ENCODE assay signal across 2 cellular contexts in genomic region chr6:116072368-116072767, GRCh38.
TF ChIP-seq lines count a peak whose summit lies in the region.

No MANE protein-coding gene starts in this region.

TF ChIP-seq in K562, 482 proteins besides CTCF, POLR2A, EP300 and RAD21 (continued from another document and continues in another):
- TF ChIP-seq IRF9 (tag; IDR thresholded peaks at IDR 0.05) (0 out of 2 replicates have a peak, but pooled peaks have one; percentile 32), C11orf30 (IDR thresholded peaks at IDR 0.05; ENCODE audit: low read depth) (no peak), NR4A1 (CRISPR knock-in tag; IDR thresholded peaks at IDR 0.05) (no peak), NR4A1 (tag; IDR thresholded peaks at IDR 0.05) (no peak), CREB1 (IDR thresholded peaks at IDR 0.05) (no peak), CREB1 (CRISPR knock-in tag; IDR thresholded peaks at IDR 0.05) (no peak), ZNF507 (tag; conservative IDR thresholded peaks at IDR 0.05) (no peak), ZNF280B (CRISPR knock-in tag; IDR thresholded peaks at IDR 0.05) (no peak), KLF6 (CRISPR knock-in tag; IDR thresholded peaks at IDR 0.05; ENCODE audit: borderline replicate concordance) (0 out of 2 replicates have a peak, but pooled peaks have one; percentile 25)
- TF ChIP-seq, protein P1, sequence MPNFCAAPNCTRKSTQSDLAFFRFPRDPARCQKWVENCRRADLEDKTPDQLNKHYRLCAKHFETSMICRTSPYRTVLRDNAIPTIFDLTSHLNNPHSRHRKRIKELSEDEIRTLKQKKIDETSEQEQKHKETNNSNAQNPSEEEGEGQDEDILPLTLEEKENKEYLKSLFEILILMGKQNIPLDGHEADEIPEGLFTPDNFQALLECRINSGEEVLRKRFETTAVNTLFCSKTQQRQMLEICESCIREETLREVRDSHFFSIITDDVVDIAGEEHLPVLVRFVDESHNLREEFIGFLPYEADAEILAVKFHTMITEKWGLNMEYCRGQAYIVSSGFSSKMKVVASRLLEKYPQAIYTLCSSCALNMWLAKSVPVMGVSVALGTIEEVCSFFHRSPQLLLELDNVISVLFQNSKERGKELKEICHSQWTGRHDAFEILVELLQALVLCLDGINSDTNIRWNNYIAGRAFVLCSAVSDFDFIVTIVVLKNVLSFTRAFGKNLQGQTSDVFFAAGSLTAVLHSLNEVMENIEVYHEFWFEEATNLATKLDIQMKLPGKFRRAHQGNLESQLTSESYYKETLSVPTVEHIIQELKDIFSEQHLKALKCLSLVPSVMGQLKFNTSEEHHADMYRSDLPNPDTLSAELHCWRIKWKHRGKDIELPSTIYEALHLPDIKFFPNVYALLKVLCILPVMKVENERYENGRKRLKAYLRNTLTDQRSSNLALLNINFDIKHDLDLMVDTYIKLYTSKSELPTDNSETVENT (CRISPR knock-in tag; IDR thresholded peaks at IDR 0.05) = no peak
- TF ChIP-seq, protein P2, sequence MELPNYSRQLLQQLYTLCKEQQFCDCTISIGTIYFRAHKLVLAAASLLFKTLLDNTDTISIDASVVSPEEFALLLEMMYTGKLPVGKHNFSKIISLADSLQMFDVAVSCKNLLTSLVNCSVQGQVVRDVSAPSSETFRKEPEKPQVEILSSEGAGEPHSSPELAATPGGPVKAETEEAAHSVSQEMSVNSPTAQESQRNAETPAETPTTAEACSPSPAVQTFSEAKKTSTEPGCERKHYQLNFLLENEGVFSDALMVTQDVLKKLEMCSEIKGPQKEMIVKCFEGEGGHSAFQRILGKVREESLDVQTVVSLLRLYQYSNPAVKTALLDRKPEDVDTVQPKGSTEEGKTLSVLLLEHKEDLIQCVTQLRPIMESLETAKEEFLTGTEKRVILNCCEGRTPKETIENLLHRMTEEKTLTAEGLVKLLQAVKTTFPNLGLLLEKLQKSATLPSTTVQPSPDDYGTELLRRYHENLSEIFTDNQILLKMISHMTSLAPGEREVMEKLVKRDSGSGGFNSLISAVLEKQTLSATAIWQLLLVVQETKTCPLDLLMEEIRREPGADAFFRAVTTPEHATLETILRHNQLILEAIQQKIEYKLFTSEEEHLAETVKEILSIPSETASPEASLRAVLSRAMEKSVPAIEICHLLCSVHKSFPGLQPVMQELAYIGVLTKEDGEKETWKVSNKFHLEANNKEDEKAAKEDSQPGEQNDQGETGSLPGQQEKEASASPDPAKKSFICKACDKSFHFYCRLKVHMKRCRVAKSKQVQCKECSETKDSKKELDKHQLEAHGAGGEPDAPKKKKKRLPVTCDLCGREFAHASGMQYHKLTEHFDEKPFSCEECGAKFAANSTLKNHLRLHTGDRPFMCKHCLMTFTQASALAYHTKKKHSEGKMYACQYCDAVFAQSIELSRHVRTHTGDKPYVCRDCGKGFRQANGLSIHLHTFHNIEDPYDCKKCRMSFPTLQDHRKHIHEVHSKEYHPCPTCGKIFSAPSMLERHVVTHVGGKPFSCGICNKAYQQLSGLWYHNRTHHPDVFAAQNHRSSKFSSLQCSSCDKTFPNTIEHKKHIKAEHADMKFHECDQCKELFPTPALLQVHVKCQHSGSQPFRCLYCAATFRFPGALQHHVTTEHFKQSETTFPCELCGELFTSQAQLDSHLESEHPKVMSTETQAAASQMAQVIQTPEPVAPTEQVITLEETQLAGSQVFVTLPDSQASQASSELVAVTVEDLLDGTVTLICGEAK (IDR thresholded peaks at IDR 0.05) = no peak
- TF ChIP-seq, protein P2 (CRISPR knock-in tag; IDR thresholded peaks at IDR 0.05) = no peak

TF ChIP-seq in HepG2, 621 proteins besides CTCF, POLR2A, EP300 and RAD21 (continued from another document and continues in another):
- no peak for TF ChIP-seq ZNF142 (CRISPR knock-in tag; IDR thresholded peaks at IDR 0.05)
- TF ChIP-seq RNF2 (conservative IDR thresholded peaks at IDR 0.05; ENCODE audit: low read depth) = no peak
- no peak for TF ChIP-seq ZNF253 (CRISPR knock-in tag; IDR thresholded peaks at IDR 0.05; ENCODE audit: borderline replicate concordance)
- TF ChIP-seq BHLHE40 (IDR thresholded peaks at IDR 0.05; ENCODE audit: low read length) = peak; percentile 58; the same call in 1 of the 2 replicates
- TF ChIP-seq ZNF317 (CRISPR knock-in tag; IDR thresholded peaks at IDR 0.05) = no peak
- TF ChIP-seq ZMYM4 (CRISPR knock-in tag; IDR thresholded peaks at IDR 0.05) = peak; percentile 90
- TF ChIP-seq NFKB2 (CRISPR knock-in tag; IDR thresholded peaks at IDR 0.05; ENCODE audit: borderline replicate concordance) = no peak
- TF ChIP-seq, protein P3, sequence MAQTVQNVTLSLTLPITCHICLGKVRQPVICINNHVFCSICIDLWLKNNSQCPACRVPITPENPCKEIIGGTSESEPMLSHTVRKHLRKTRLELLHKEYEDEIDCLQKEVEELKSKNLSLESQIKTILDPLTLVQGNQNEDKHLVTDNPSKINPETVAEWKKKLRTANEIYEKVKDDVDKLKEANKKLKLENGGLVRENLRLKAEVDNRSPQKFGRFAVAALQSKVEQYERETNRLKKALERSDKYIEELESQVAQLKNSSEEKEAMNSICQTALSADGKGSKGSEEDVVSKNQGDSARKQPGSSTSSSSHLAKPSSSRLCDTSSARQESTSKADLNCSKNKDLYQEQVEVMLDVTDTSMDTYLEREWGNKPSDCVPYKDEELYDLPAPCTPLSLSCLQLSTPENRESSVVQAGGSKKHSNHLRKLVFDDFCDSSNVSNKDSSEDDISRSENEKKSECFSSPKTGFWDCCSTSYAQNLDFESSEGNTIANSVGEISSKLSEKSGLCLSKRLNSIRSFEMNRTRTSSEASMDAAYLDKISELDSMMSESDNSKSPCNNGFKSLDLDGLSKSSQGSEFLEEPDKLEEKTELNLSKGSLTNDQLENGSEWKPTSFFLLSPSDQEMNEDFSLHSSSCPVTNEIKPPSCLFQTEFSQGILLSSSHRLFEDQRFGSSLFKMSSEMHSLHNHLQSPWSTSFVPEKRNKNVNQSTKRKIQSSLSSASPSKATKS (CRISPR knock-in tag; IDR thresholded peaks at IDR 0.05) = no peak
- TF ChIP-seq ZNF563 (CRISPR knock-in tag; IDR thresholded peaks at IDR 0.05) = no peak
- TF ChIP-seq HNRNPK (IDR thresholded peaks at IDR 0.05; ENCODE audit: low read depth, low read length, poor library complexity, severe bottlenecking) = no peak
- no peak for TF ChIP-seq ZNF598 (CRISPR knock-in tag; IDR thresholded peaks at IDR 0.05; ENCODE audit: borderline replicate concordance)
- TF ChIP-seq IKZF5 (CRISPR knock-in tag; IDR thresholded peaks at IDR 0.05) = no peak
- no peak for TF ChIP-seq ZNF615 (CRISPR knock-in tag; IDR thresholded peaks at IDR 0.05; ENCODE audit: borderline replicate concordance)
- no peak for TF ChIP-seq YY1 (IDR thresholded peaks at IDR 0.05; ENCODE audit: insufficient read depth, insufficient replicate concordance, low read depth, low read length)
- TF ChIP-seq, protein P4, sequence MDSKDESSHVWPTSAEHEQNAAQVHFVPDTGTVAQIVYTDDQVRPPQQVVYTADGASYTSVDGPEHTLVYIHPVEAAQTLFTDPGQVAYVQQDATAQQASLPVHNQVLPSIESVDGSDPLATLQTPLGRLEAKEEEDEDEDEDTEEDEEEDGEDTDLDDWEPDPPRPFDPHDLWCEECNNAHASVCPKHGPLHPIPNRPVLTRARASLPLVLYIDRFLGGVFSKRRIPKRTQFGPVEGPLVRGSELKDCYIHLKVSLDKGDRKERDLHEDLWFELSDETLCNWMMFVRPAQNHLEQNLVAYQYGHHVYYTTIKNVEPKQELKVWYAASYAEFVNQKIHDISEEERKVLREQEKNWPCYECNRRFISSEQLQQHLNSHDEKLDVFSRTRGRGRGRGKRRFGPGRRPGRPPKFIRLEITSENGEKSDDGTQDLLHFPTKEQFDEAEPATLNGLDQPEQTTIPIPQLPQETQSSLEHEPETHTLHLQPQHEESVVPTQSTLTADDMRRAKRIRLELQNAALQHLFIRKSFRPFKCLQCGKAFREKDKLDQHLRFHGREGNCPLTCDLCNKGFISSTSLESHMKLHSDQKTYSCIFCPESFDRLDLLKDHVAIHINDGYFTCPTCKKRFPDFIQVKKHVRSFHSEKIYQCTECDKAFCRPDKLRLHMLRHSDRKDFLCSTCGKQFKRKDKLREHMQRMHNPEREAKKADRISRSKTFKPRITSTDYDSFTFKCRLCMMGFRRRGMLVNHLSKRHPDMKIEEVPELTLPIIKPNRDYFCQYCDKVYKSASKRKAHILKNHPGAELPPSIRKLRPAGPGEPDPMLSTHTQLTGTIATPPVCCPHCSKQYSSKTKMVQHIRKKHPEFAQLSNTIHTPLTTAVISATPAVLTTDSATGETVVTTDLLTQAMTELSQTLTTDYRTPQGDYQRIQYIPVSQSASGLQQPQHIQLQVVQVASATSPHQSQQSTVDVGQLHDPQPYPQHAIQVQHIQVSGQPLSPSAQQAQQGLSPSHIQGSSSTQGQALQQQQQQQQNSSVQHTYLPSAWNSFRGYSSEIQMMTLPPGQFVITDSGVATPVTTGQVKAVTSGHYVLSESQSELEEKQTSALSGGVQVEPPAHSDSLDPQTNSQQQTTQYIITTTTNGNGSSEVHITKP (CRISPR knock-in tag; IDR thresholded peaks at IDR 0.05; ENCODE audit: low read depth) = no peak
- TF ChIP-seq ZNF629 (CRISPR knock-in tag; conservative IDR thresholded peaks at IDR 0.05) = no peak
- TF ChIP-seq RBFOX2 (IDR thresholded peaks at IDR 0.05; ENCODE audit: low read depth, low read length) = no peak
- TF ChIP-seq HNF4G (IDR thresholded peaks at IDR 0.05; ENCODE audit: borderline replicate concordance, low read depth, low read length) = no peak
- no peak for TF ChIP-seq HNF4G (CRISPR knock-in tag; IDR thresholded peaks at IDR 0.05; ENCODE audit: borderline replicate concordance, low read depth)
- TF ChIP-seq ZFP1 (CRISPR knock-in tag; IDR thresholded peaks at IDR 0.05) = no peak
- TF ChIP-seq ZNF343 (CRISPR knock-in tag; IDR thresholded peaks at IDR 0.05) = no peak
- TF ChIP-seq SKI (IDR thresholded peaks at IDR 0.05; ENCODE audit: partially characterized antibody) = no peak
- 0 out of 2 replicates have a peak, but pooled peaks have one; percentile 45 for TF ChIP-seq ATF3 (CRISPR knock-in tag; IDR thresholded peaks at IDR 0.05)
- TF ChIP-seq HDAC6 (IDR thresholded peaks at IDR 0.05; ENCODE audit: low read depth, low read length) = no peak
